In the genomic region with DNA sequence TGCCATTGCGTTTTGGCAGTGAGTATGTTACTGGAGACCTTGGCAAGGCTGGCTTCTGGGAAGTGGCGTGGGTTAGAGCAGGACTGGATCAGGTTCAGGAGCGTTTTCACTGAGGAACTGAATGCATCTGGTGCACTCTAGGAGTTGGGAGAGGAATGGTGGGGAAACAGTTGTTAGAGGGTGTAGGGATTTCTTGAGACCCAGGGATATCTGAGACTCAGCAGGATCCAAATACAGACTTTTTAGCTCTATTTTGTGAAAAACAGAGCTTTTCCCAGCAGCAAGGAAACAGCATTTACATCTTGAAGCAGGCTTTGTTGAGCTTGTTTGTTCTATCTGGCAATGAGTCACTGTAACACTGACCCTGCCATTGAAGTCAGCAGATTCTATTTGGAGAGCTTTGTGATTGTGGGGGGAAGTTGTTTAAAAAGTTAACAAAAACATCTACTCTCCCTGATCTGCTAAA, we compare ENCODE assay signal across 1 cellular context.
TF ChIP-seq lines count a peak whose summit lies in the region.

No MANE protein-coding gene starts in this region.

TF ChIP-seq in HepG2, 621 proteins besides CTCF, POLR2A, EP300 and RAD21 (continued from another document and continues in another):
- TF ChIP-seq, protein P1, sequence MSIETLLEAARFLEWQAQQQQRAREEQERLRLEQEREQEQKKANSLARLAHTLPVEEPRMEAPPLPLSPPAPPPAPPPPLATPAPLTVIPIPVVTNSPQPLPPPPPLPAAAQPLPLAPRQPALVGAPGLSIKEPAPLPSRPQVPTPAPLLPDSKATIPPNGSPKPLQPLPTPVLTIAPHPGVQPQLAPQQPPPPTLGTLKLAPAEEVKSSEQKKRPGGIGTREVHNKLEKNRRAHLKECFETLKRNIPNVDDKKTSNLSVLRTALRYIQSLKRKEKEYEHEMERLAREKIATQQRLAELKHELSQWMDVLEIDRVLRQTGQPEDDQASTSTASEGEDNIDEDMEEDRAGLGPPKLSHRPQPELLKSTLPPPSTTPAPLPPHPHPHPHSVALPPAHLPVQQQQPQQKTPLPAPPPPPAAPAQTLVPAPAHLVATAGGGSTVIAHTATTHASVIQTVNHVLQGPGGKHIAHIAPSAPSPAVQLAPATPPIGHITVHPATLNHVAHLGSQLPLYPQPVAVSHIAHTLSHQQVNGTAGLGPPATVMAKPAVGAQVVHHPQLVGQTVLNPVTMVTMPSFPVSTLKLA (IDR thresholded peaks at IDR 0.05): no peak
- TF ChIP-seq ZNF33A (CRISPR knock-in tag; IDR thresholded peaks at IDR 0.05; ENCODE audit: borderline replicate concordance): no peak
- no peak for TF ChIP-seq ZNF350 (CRISPR knock-in tag; IDR thresholded peaks at IDR 0.05; ENCODE audit: borderline replicate concordance, low read depth)
- no peak for TF ChIP-seq ZBTB21 (CRISPR knock-in tag; IDR thresholded peaks at IDR 0.05)
- peak; percentile 77 for TF ChIP-seq NR2F6 (IDR thresholded peaks at IDR 0.05)
- peak; percentile 69 for TF ChIP-seq NR2F6 (CRISPR knock-in tag; IDR thresholded peaks at IDR 0.05)
- TF ChIP-seq KMT2B (CRISPR knock-in tag; IDR thresholded peaks at IDR 0.05): no peak
- no peak for TF ChIP-seq POGZ (CRISPR knock-in tag; IDR thresholded peaks at IDR 0.05)
- TF ChIP-seq POLR2AphosphoS5 (IDR thresholded peaks at IDR 0.05; ENCODE audit: low read depth, low read length): no peak
- TF ChIP-seq RBFOX2 (IDR thresholded peaks at IDR 0.05; ENCODE audit: low read depth, low read length): 0 out of 2 replicates have a peak, but pooled peaks have one; percentile 32
- no peak for TF ChIP-seq SKI (IDR thresholded peaks at IDR 0.05; ENCODE audit: partially characterized antibody)
- no peak for TF ChIP-seq ZNF891 (CRISPR knock-in tag; IDR thresholded peaks at IDR 0.05)
- no peak for TF ChIP-seq ZNF558 (CRISPR knock-in tag; IDR thresholded peaks at IDR 0.05; ENCODE audit: borderline replicate concordance)
- TF ChIP-seq ZHX2 (IDR thresholded peaks at IDR 0.05; ENCODE audit: low read depth): no peak
- TF ChIP-seq ZHX2 (CRISPR knock-in tag; IDR thresholded peaks at IDR 0.05; ENCODE audit: borderline replicate concordance): no peak
- no peak for TF ChIP-seq ZNF124 (CRISPR knock-in tag; IDR thresholded peaks at IDR 0.05)
- no peak for TF ChIP-seq MZF1 (CRISPR knock-in tag; IDR thresholded peaks at IDR 0.05; ENCODE audit: borderline replicate concordance)
- no peak for TF ChIP-seq ZNF557 (CRISPR knock-in tag; IDR thresholded peaks at IDR 0.05)
- TF ChIP-seq, protein P2, sequence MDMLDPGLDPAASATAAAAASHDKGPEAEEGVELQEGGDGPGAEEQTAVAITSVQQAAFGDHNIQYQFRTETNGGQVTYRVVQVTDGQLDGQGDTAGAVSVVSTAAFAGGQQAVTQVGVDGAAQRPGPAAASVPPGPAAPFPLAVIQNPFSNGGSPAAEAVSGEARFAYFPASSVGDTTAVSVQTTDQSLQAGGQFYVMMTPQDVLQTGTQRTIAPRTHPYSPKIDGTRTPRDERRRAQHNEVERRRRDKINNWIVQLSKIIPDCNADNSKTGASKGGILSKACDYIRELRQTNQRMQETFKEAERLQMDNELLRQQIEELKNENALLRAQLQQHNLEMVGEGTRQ (IDR thresholded peaks at IDR 0.05; ENCODE audit: low read depth, low read length): no peak
- TF ChIP-seq, protein P2 (CRISPR knock-in tag; IDR thresholded peaks at IDR 0.05; ENCODE audit: borderline replicate concordance): no peak
- TF ChIP-seq LCORL (IDR thresholded peaks at IDR 0.05): no peak
- TF ChIP-seq LCORL (CRISPR knock-in tag; IDR thresholded peaks at IDR 0.05): peak; percentile 3; the same call in 1 of the 2 replicates
- TF ChIP-seq, protein P3, sequence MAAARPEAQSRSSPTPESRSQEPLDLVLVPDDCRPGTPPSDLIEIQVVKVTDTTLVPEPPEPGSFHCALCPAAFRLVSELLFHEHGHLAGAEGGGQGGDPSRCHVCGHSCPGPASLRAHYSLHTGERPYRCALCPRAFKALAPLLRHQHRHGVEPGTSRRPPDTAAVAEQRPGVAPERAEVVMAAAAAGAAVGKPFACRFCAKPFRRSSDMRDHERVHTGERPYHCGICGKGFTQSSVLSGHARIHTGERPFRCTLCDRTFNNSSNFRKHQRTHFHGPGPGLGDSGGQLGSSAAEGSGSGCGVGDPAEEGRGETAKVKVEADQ (CRISPR knock-in tag; IDR thresholded peaks at IDR 0.05; ENCODE audit: borderline replicate concordance): no peak
- no peak for TF ChIP-seq ZNF317 (CRISPR knock-in tag; IDR thresholded peaks at IDR 0.05)
- TF ChIP-seq ZNF766 (CRISPR knock-in tag; IDR thresholded peaks at IDR 0.05; ENCODE audit: borderline replicate concordance): no peak
- TF ChIP-seq FOXK1 (CRISPR knock-in tag; IDR thresholded peaks at IDR 0.05; ENCODE audit: borderline replicate concordance, low read depth): peak; percentile 74
- TF ChIP-seq SP5 (CRISPR knock-in tag; IDR thresholded peaks at IDR 0.05; ENCODE audit: borderline replicate concordance, low read depth): no peak
- TF ChIP-seq ZNF235 (CRISPR knock-in tag; IDR thresholded peaks at IDR 0.05; ENCODE audit: borderline replicate concordance): no peak
- TF ChIP-seq FOXP1 (IDR thresholded peaks at IDR 0.05): no peak
- peak; percentile 78; the same call in 1 of the 2 replicates for TF ChIP-seq FOXP1 (CRISPR knock-in tag; IDR thresholded peaks at IDR 0.05)
- TF ChIP-seq ZNF280D (CRISPR knock-in tag; IDR thresholded peaks at IDR 0.05): no peak
- TF ChIP-seq MIXL1 (CRISPR knock-in tag; IDR thresholded peaks at IDR 0.05): no peak
- TF ChIP-seq ZNF224 (CRISPR knock-in tag; IDR thresholded peaks at IDR 0.05): no peak
- TF ChIP-seq, protein P4, sequence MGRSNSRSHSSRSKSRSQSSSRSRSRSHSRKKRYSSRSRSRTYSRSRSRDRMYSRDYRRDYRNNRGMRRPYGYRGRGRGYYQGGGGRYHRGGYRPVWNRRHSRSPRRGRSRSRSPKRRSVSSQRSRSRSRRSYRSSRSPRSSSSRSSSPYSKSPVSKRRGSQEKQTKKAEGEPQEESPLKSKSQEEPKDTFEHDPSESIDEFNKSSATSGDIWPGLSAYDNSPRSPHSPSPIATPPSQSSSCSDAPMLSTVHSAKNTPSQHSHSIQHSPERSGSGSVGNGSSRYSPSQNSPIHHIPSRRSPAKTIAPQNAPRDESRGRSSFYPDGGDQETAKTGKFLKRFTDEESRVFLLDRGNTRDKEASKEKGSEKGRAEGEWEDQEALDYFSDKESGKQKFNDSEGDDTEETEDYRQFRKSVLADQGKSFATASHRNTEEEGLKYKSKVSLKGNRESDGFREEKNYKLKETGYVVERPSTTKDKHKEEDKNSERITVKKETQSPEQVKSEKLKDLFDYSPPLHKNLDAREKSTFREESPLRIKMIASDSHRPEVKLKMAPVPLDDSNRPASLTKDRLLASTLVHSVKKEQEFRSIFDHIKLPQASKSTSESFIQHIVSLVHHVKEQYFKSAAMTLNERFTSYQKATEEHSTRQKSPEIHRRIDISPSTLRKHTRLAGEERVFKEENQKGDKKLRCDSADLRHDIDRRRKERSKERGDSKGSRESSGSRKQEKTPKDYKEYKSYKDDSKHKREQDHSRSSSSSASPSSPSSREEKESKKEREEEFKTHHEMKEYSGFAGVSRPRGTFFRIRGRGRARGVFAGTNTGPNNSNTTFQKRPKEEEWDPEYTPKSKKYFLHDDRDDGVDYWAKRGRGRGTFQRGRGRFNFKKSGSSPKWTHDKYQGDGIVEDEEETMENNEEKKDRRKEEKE (IDR thresholded peaks at IDR 0.05): no peak
- TF ChIP-seq ZFAT (CRISPR knock-in tag; conservative IDR thresholded peaks at IDR 0.05): peak; percentile 97
- no peak for TF ChIP-seq ZIK1 (CRISPR knock-in tag; IDR thresholded peaks at IDR 0.05; ENCODE audit: borderline replicate concordance, low read depth)
- TF ChIP-seq ARNT2 (CRISPR knock-in tag; IDR thresholded peaks at IDR 0.05; ENCODE audit: low read depth): no peak
- TF ChIP-seq, protein P5, sequence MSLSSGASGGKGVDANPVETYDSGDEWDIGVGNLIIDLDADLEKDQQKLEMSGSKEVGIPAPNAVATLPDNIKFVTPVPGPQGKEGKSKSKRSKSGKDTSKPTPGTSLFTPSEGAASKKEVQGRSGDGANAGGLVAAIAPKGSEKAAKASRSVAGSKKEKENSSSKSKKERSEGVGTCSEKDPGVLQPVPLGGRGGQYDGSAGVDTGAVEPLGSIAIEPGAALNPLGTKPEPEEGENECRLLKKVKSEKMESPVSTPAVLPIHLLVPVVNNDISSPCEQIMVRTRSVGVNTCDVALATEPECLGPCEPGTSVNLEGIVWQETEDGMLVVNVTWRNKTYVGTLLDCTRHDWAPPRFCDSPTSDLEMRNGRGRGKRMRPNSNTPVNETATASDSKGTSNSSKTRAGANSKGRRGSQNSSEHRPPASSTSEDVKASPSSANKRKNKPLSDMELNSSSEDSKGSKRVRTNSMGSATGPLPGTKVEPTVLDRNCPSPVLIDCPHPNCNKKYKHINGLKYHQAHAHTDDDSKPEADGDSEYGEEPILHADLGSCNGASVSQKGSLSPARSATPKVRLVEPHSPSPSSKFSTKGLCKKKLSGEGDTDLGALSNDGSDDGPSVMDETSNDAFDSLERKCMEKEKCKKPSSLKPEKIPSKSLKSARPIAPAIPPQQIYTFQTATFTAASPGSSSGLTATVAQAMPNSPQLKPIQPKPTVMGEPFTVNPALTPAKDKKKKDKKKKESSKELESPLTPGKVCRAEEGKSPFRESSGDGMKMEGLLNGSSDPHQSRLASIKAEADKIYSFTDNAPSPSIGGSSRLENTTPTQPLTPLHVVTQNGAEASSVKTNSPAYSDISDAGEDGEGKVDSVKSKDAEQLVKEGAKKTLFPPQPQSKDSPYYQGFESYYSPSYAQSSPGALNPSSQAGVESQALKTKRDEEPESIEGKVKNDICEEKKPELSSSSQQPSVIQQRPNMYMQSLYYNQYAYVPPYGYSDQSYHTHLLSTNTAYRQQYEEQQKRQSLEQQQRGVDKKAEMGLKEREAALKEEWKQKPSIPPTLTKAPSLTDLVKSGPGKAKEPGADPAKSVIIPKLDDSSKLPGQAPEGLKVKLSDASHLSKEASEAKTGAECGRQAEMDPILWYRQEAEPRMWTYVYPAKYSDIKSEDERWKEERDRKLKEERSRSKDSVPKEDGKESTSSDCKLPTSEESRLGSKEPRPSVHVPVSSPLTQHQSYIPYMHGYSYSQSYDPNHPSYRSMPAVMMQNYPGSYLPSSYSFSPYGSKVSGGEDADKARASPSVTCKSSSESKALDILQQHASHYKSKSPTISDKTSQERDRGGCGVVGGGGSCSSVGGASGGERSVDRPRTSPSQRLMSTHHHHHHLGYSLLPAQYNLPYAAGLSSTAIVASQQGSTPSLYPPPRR (CRISPR knock-in tag; IDR thresholded peaks at IDR 0.05; ENCODE audit: borderline replicate concordance): peak; percentile 71; the same call in 1 of the 2 replicates
- TF ChIP-seq SRY (CRISPR knock-in tag; IDR thresholded peaks at IDR 0.05): no peak
- no peak for TF ChIP-seq ZNF354B (CRISPR knock-in tag; IDR thresholded peaks at IDR 0.05)
